Comparison of ENCODE assay signal across 10 cellular contexts in genomic region chr15:86183765-86184491, GRCh38.
DNase-seq lines count a peak whose midpoint lies in the region; ATAC-seq and TF ChIP-seq lines count a peak whose summit lies in the region.
"Had no signal": no experiment of that assay in that cellular context is flagged by ENCODE, and none has a peak within 500 bp of the region (broad histone marks: within the 10 kb centered on the region; RNA-seq: fewer than 3 reads in every experiment).

No MANE protein-coding gene starts in this region.

- H3K27ac ChIP-seq in SK-N-SH (ENCODE audit: low read depth in 2 of 2, low read length in 1 of 2), result no peak overlapping the region
- no peak overlapping the region for H3K27ac ChIP-seq in upper lobe of left lung

- H3K36me3 Mint-ChIP-seq in stimulated activated effector memory CD8-positive, alpha-beta T cell treated with anti-CD3 and anti-CD28 coated beads, Interleukin-12 subunit alpha, Interleukin-12 subunit beta, amount 100 ng/mL, for 72 hours, result no peaks in the 10 kb centered on the region
- H3K36me3 Mint-ChIP-seq: T-cell had no signal

- POLR2A ChIA-PET in SK-N-SH (lab: Yijun Ruan, JAX), result no interaction called here

- H3K4me3 ChIP-seq in SK-N-SH (ENCODE audit: low read depth in 2 of 2, low read length in 1 of 2), result no peak overlapping the region
- H3K4me3 ChIP-seq in upper lobe of left lung, result no peak overlapping the region

- H3K36me3 ChIP-seq in SK-N-SH (replicated peaks in 1 of 2; ENCODE audit: control insufficient read depth in 1 of 2, insufficient read depth in 2 of 2, low read length in 1 of 2), result no peaks in the 10 kb centered on the region
- no peaks in the 10 kb centered on the region for H3K36me3 ChIP-seq in upper lobe of left lung

- DNase-seq in activated T-cell treated with anti-CD3 and anti-CD28 coated beads for 48 hours (ENCODE audit: low read depth), result peak; percentile 34
- no peak for DNase-seq in activated T-cell treated with anti-CD3 and anti-CD28 coated beads, Interleukin-2, amount 50 U/mL, for 1 hour
- DNase-seq in SK-N-SH, result no peak
- DNase-seq in myocyte (ENCODE audit: low read depth), result peak; percentile 93
- DNase-seq in stimulated activated effector memory CD8-positive, alpha-beta T cell treated with anti-CD3 and anti-CD28 coated beads, Interleukin-12 subunit alpha, Interleukin-12 subunit beta, amount 100 ng/mL, for 72 hours (ENCODE audit: low spot score in 2 of 2), result no peak
- no peak for DNase-seq in upper lobe of left lung
- DNase-seq: NCI-H748 treated with DMSO at 0.1 percent for 48 hours, T-cell had no signal

- no peak for TF ChIP-seq RAD21 in SK-N-SH (IDR thresholded peaks at IDR 0.05; ENCODE audit: low read length)

- WGBS in SK-N-SH (ENCODE audit: low lambda C conversion rate), result 31% methylated on average over 6 of the region's 6 CpGs
- WGBS in upper lobe of left lung, 2 donors, result 62 to 70% methylated on average over 6 of the region's 6 CpGs

- no peak overlapping the region for H3K27ac Mint-ChIP-seq in stimulated activated effector memory CD8-positive, alpha-beta T cell treated with anti-CD3 and anti-CD28 coated beads, Interleukin-12 subunit alpha, Interleukin-12 subunit beta, amount 100 ng/mL, for 72 hours
- H3K27ac Mint-ChIP-seq: T-cell had no signal

- TF ChIP-seq CTCF in SK-N-SH (IDR thresholded peaks at IDR 0.05), result no peak
- TF ChIP-seq CTCF in upper lobe of left lung (IDR thresholded peaks at IDR 0.05), result no peak

- H3K9me3 ChIP-seq in SK-N-SH (no peaks in the 10 kb centered on the region), upper lobe of left lung (no peaks in the 10 kb centered on the region)

- no peak for TF ChIP-seq POLR2A in upper lobe of left lung (IDR thresholded peaks at IDR 0.05)

- no peaks in the 10 kb centered on the region for H3K79me2 ChIP-seq in SK-N-SH (ENCODE audit: insufficient read depth)

- TF ChIP-seq EP300 in SK-N-SH (IDR thresholded peaks at IDR 0.05; ENCODE audit: borderline replicate concordance in 1 of 2, low read depth in 1 of 2, low read length in 1 of 2) (no peak), upper lobe of left lung (IDR thresholded peaks at IDR 0.05) (no peak)

- no peak overlapping the region for H2AFZ ChIP-seq in SK-N-SH (ENCODE audit: low read depth)

- ATAC-seq in stimulated activated effector memory CD8-positive, alpha-beta T cell treated with anti-CD3 and anti-CD28 coated beads, Interleukin-12 subunit alpha, Interleukin-12 subunit beta, amount 100 ng/mL, for 72 hours, result peak; percentile 90
- ATAC-seq in upper lobe of left lung (ENCODE audit: low FRiP score in 2 of 2) (no peak), GM18867 (IDR thresholded peaks at IDR 0.05; ENCODE audit: unreplicated experiment) (no peak), HG03460 (IDR thresholded peaks at IDR 0.05; ENCODE audit: unreplicated experiment) (no peak)
- ATAC-seq: T-cell had no signal

- no peak overlapping the region for H3K4me3 Mint-ChIP-seq in stimulated activated effector memory CD8-positive, alpha-beta T cell treated with anti-CD3 and anti-CD28 coated beads, Interleukin-12 subunit alpha, Interleukin-12 subunit beta, amount 100 ng/mL, for 72 hours
- H3K4me3 Mint-ChIP-seq: T-cell had no signal

- H3K9me2 ChIP-seq in SK-N-SH, result no peaks in the 10 kb centered on the region

- no peaks in the 10 kb centered on the region for H3K9me3 Mint-ChIP-seq in stimulated activated effector memory CD8-positive, alpha-beta T cell treated with anti-CD3 and anti-CD28 coated beads, Interleukin-12 subunit alpha, Interleukin-12 subunit beta, amount 100 ng/mL, for 72 hours
- H3K9me3 Mint-ChIP-seq: T-cell had no signal

- H3K9ac ChIP-seq in SK-N-SH, result no peak overlapping the region

- H4K20me1 ChIP-seq in SK-N-SH (ENCODE audit: insufficient read depth), result no peaks in the 10 kb centered on the region

- no peaks in the 10 kb centered on the region for H3K4me1 Mint-ChIP-seq in stimulated activated effector memory CD8-positive, alpha-beta T cell treated with anti-CD3 and anti-CD28 coated beads, Interleukin-12 subunit alpha, Interleukin-12 subunit beta, amount 100 ng/mL, for 72 hours
- H3K4me1 Mint-ChIP-seq: T-cell had no signal

- H3K4me2 ChIP-seq in SK-N-SH, result no peak overlapping the region

- CTCF ChIA-PET in SK-N-SH (lab: Yijun Ruan, JAX), result interaction anchor here (1.0 kb wide), 1 partner anchor 48 kb away, joined by 4 read pairs; no protein-coding TSS in a partner anchor

- H3K4me1 ChIP-seq in SK-N-SH (ENCODE audit: control insufficient read depth in 1 of 2, insufficient read depth in 2 of 2, low read depth in 1 of 2, low read length in 1 of 2) (no peaks in the 10 kb centered on the region; a peak in 2 of 4 replicates), upper lobe of left lung (no peaks in the 10 kb centered on the region)

- no peaks in the 10 kb centered on the region for H3F3A ChIP-seq in SK-N-SH (replicated peaks; ENCODE audit: insufficient read depth)

- no peaks in the 10 kb centered on the region for H3K27me3 ChIP-seq in SK-N-SH (ENCODE audit: insufficient read depth)
- no peaks in the 10 kb centered on the region for H3K27me3 ChIP-seq in upper lobe of left lung

TF ChIP-seq in SK-N-SH, 30 proteins besides CTCF, POLR2A, EP300 and RAD21:
- TF ChIP-seq GATA2 (CRISPR knock-in tag; IDR thresholded peaks at IDR 0.05) (no peak), MXI1 (IDR thresholded peaks at IDR 0.05; ENCODE audit: low read depth, low read length) (no peak), TCF12 (IDR thresholded peaks at IDR 0.05) (peak; percentile 48), SIN3A (IDR thresholded peaks at IDR 0.05; ENCODE audit: borderline replicate concordance, low read depth, low read length) (no peak), PBX3 (IDR thresholded peaks at IDR 0.05) (peak; percentile 27; the same call in 1 of the 2 replicates), YY1 (IDR thresholded peaks at IDR 0.05; ENCODE audit: low read depth) (no peak), RCOR1 (IDR thresholded peaks at IDR 0.05; ENCODE audit: low read length) (no peak), SMC3 (IDR thresholded peaks at IDR 0.05; ENCODE audit: low read depth, low read length) (no peak)

Comparison
In these comparisons a context has a peak if more than half of its experiments do, and no peak if none do; other contexts are left out.
1. DNase-seq: peak in activated T-cell treated with anti-CD3 and anti-CD28 coated beads for 48 hours (single experiment) and myocyte (single experiment); none in activated T-cell treated with anti-CD3 and anti-CD28 coated beads, Interleukin-2, amount 50 U/mL, for 1 hour (single experiment), SK-N-SH (single experiment), stimulated activated effector memory CD8-positive, alpha-beta T cell treated with anti-CD3 and anti-CD28 coated beads, Interleukin-12 subunit alpha, Interleukin-12 subunit beta, amount 100 ng/mL, for 72 hours (0 of 2) and upper lobe of left lung (0 of 2).